ENCODE assay signal across 9 cellular contexts in genomic region chr2:15912203-15912602, GRCh38. TPM values are rescaled to one million over a fixed set of nuclear protein-coding genes. Genes with fewer than 3 reads are reported as not detected.
DNase-seq lines count a peak whose midpoint lies in the region; ATAC-seq and TF ChIP-seq lines count a peak whose summit lies in the region.
"Had no signal": no experiment of that assay in that cellular context is flagged by ENCODE, and none has a peak within 500 bp of the region (broad histone marks: within the 10 kb centered on the region; RNA-seq: fewer than 3 reads in every experiment).

No MANE protein-coding gene starts in this region.

- CTCF ChIA-PET in PC-3 (lab: Charles Lee), result no interaction called here

- TF ChIP-seq CTCF in PC-3 (conservative IDR thresholded peaks at IDR 0.05; ENCODE audit: low read depth, low read length) (no peak), fibroblast of mammary gland (conservative IDR thresholded peaks at IDR 0.05; ENCODE audit: control insufficient read depth, insufficient read depth, low read depth, low read length) (no peak), omental fat pad (IDR thresholded peaks at IDR 0.05) (no peak), tibial artery (IDR thresholded peaks at IDR 0.05) (no peak)

- no peak for ATAC-seq in PC-3
- peak; percentile 98 for ATAC-seq in omental fat pad (ENCODE audit: low FRiP score)
- ATAC-seq in HG03039 (IDR thresholded peaks at IDR 0.05; ENCODE audit: unreplicated experiment), result no peak

- no peak overlapping the region for H2AFZ ChIP-seq in PC-3 (ENCODE audit: low read length)

- DNase-seq in COLO829 (ENCODE audit: low spot score), result peak; percentile 76
- peak; percentile 49 for DNase-seq in PC-3
- peak; percentile 59 for DNase-seq in fibroblast of mammary gland (ENCODE audit: low read depth)
- peak; percentile 56 for DNase-seq in omental fat pad (ENCODE audit: low spot score)
- DNase-seq in foreskin melanocyte, result no peak
- no peak for DNase-seq in activated CD8-positive, alpha-beta memory T cell treated with anti-CD3 and anti-CD28 coated beads for 24 hours
- no peak for DNase-seq in tibial artery

- no peaks in the 10 kb centered on the region for H3F3A ChIP-seq in PC-3 (ENCODE audit: low read length, unreplicated experiment)

- no peak overlapping the region for H3K9ac ChIP-seq in PC-3 (ENCODE audit: low read length)

- H3K4me2 ChIP-seq in PC-3 (ENCODE audit: low read length), result no peak overlapping the region

- no peaks in the 10 kb centered on the region for H3K79me2 ChIP-seq in PC-3 (ENCODE audit: low read length)

- POLR2A ChIA-PET in PC-3 (lab: Charles Lee; ENCODE audit: unreplicated experiment), result no interaction called here

- H4K20me1 ChIP-seq in PC-3 (ENCODE audit: low read length), result no peaks in the 10 kb centered on the region

- intact Hi-C loops in PC-3 (cut with micrococcal nuclease), result no loop called here
- intact Hi-C loops in tibial artery (cut with DNase I; ENCODE audit: low total_unique reads), result no loop called here

- H3K36me3 ChIP-seq in PC-3 (ENCODE audit: low read depth, low read length) (no peaks in the 10 kb centered on the region), tibial artery (no peaks in the 10 kb centered on the region)

- H3K9me3 ChIP-seq in PC-3 (ENCODE audit: low read length) (no peaks in the 10 kb centered on the region), tibial artery (no peaks in the 10 kb centered on the region)

- no peaks in the 10 kb centered on the region for H3K9me2 ChIP-seq in PC-3 (replicated peaks; ENCODE audit: low read length)

- H3K27ac ChIP-seq in PC-3 (ENCODE audit: low read length), result no peak overlapping the region
- H3K27ac ChIP-seq in tibial artery, result no peak overlapping the region
- H3K27ac ChIP-seq: dorsolateral prefrontal cortex had no signal

- H3K4me3 ChIP-seq in PC-3 (ENCODE audit: low read length) (no peak overlapping the region), fibroblast of mammary gland (ENCODE audit: control insufficient read depth, low read depth, low read length) (no peak overlapping the region), tibial artery (no peak overlapping the region)

- H3K27me3 ChIP-seq in PC-3 (ENCODE audit: low read length) (no peaks in the 10 kb centered on the region), tibial artery (no peaks in the 10 kb centered on the region)
- H3K27me3 ChIP-seq: dorsolateral prefrontal cortex had no signal

- no peaks in the 10 kb centered on the region for H3K4me1 ChIP-seq in PC-3 (ENCODE audit: insufficient read depth, low read length)
- H3K4me1 ChIP-seq in tibial artery, result peaks cover 0 to 5% (median 3%) of the 10 kb centered on the region in 4 donors

- no TSS peak for BruUV-seq in PC-3 (replicated peaks; lab: Mats Ljungman, UMichigan)

RNA-seq across cellular contexts. Expression of gene MYCN, which starts 28.1 kb away (rescaled TPM):
- total RNA-seq in PC-3 (2014; rRNA removed), result not detected in 2 replicates
- under 1 TPM in 2 of 4 donors, not detected in 2; 0.19 to 0.47 TPM for total RNA-seq in omental fat pad

Comparison
In these comparisons a context has a peak if more than half of its experiments do, and no peak if none do; other contexts are left out.
1. DNase-seq: peak in COLO829 (single experiment), PC-3 (single experiment), fibroblast of mammary gland (single experiment) and omental fat pad (single experiment); none in foreskin melanocyte (single experiment), activated CD8-positive, alpha-beta memory T cell treated with anti-CD3 and anti-CD28 coated beads for 24 hours (single experiment) and tibial artery (0 of 2).